Comparison of ENCODE assay signal across 18 cellular contexts in genomic region chr19:23287620-23288019, GRCh38.
"Had no signal": no experiment of that assay in that cellular context is flagged by ENCODE, and none has a peak within 500 bp of the region (broad histone marks: within the 10 kb centered on the region; RNA-seq: fewer than 3 reads in every experiment).

No MANE protein-coding gene starts in this region.

- H3K27me3 ChIP-seq: body of pancreas, cardiac muscle cell, testis, uterus had no signal

- H3K4me3 ChIP-seq: body of pancreas, cardiac muscle cell, left ventricle myocardium inferior, testis, uterus had no signal

- DNase-seq: activated gamma-delta T cell treated with Interleukin-2 at 50 U/mL for 16 hours; activated T-cell treated with anti-CD3 and anti-CD28 coated beads, Interleukin-2, amount 50 U/mL, for 1 hour; anterior cingulate cortex; body of pancreas; cortex of kidney; immature natural killer cell; left ventricle myocardium inferior; midbrain; natural killer cell; retina; stimulated activated CD4-positive, alpha-beta T cell treated with anti-CD3 and anti-CD28 coated beads, Interleukin-2, amount 100 ng/mL, for 48 hours; stimulated activated CD8-positive, alpha-beta memory T cell treated with anti-CD3 and anti-CD28 coated beads, Interleukin-4, amount 100 ng/mL, for 48 hours; stimulated activated naive CD4-positive, alpha-beta T cell; testis; trophoblast cell; uterus had no signal

- ATAC-seq: body of pancreas, natural killer cell had no signal

- H3K9me3 ChIP-seq: body of pancreas, left ventricle myocardium inferior, testis, uterus had no signal

- H3K4me1 ChIP-seq: body of pancreas, left ventricle myocardium inferior, testis, uterus had no signal

- H3K27ac ChIP-seq: body of pancreas, cardiac muscle cell, epithelial cell of prostate, left ventricle myocardium inferior, testis, uterus had no signal

- H3K36me3 ChIP-seq: cardiac muscle cell, left ventricle myocardium inferior, uterus had no signal
